ENCODE assay signal across 8 cellular contexts in genomic region chr1:160205242-160205973, GRCh38. TPM values are rescaled to one million over a fixed set of nuclear protein-coding genes. Genes with fewer than 3 reads are reported as not detected.
A peak's percentile ranks its signal among the peaks of the same experiment; 100 is the strongest.
DNase-seq lines count a peak whose midpoint lies in the region; ATAC-seq, FAIRE-seq and TF ChIP-seq lines count a peak whose summit lies in the region.

A gene with protein sequence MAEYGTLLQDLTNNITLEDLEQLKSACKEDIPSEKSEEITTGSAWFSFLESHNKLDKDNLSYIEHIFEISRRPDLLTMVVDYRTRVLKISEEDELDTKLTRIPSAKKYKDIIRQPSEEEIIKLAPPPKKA (plus strand): TSS chr1:160205384. CDS start chr1:160211545, 6,161 bp downstream.

- H3K4me1 ChIP-seq in endothelial cell of umbilical vein (ENCODE audit: control insufficient read depth, extremely low read depth, insufficient read depth, low read length): peaks cover 44% of the 10 kb centered on the region
- H3K4me1 ChIP-seq in mononuclear cell (ENCODE audit: insufficient read depth, low read length): peaks cover 32% of the 10 kb centered on the region

- H3K27ac ChIP-seq in endothelial cell of umbilical vein (ENCODE audit: insufficient read depth, low read depth, low read length): peak within 1 kb of the TSS; percentile 73

- H3K4me3 ChIP-seq in endothelial cell of umbilical vein (replicated peaks in 1 of 3; ENCODE audit: insufficient read depth in 1 of 3, low read depth in 1 of 3, low read length in 3 of 3) (peak within 1 kb of the TSS; percentile 55 to 81 (median 72)), mononuclear cell (ENCODE audit: low read length) (peak within 1 kb of the TSS; percentile 79)

- H3K36me3 ChIP-seq in endothelial cell of umbilical vein (ENCODE audit: control insufficient read depth in 2 of 2, extremely low read depth in 1 of 2, insufficient read depth in 2 of 2, low read length in 2 of 2): peaks cover 3% of the 10 kb centered on the region in 2 experiments

- H3K9me1 ChIP-seq in endothelial cell of umbilical vein (replicated peaks; ENCODE audit: control insufficient read depth, extremely low read depth, insufficient read depth, low read length): no peaks in the 10 kb centered on the region

- POLR2A ChIA-PET in endothelial cell of umbilical vein (lab: Charles Lee): no interaction called here

- ATAC-seq in HG02885 (IDR thresholded peaks at IDR 0.05; ENCODE audit: poor library complexity, unreplicated experiment): peak; percentile 64

- peak within 1 kb of the TSS; percentile 77 for H3K4me2 ChIP-seq in endothelial cell of umbilical vein (ENCODE audit: insufficient read depth, low read length)

- no peaks in the 10 kb centered on the region for H3K9me3 ChIP-seq in endothelial cell of umbilical vein (replicated peaks; ENCODE audit: control insufficient read depth, insufficient read depth, low read length)
- H3K9me3 ChIP-seq in mononuclear cell (ENCODE audit: low read depth, low read length): no peaks in the 10 kb centered on the region

- H3K27me3 ChIP-seq in endothelial cell of umbilical vein (ENCODE audit: control insufficient read depth in 2 of 2, insufficient read depth in 2 of 2, low read length in 2 of 2): no peaks in the 10 kb centered on the region
- no peaks in the 10 kb centered on the region for H3K27me3 ChIP-seq in mononuclear cell (ENCODE audit: insufficient read depth, low read length)

- no peaks in the 10 kb centered on the region for H4K20me1 ChIP-seq in endothelial cell of umbilical vein (replicated peaks; ENCODE audit: control insufficient read depth, extremely low read depth, insufficient read depth, low read length)

- peak within 1 kb of the TSS; percentile 91 for H3K9ac ChIP-seq in endothelial cell of umbilical vein (replicated peaks; ENCODE audit: extremely low read depth, insufficient read depth, low read length)

- no peak for TF ChIP-seq CTCF in endothelial cell of umbilical vein (IDR thresholded peaks at IDR 0.05; ENCODE audit: extremely low read depth in 1 of 2, insufficient read depth in 1 of 2, low read depth in 1 of 2, low read length in 2 of 2)

- peak; percentile 42 to 83 for DNase-seq in NCI-H187 (lab: John Stamatoyannopoulos, UW)
- no peak for DNase-seq in NCI-H187 treated with DMSO at 0.1 percent for 48 hours (lab: John Stamatoyannopoulos, UW)
- peak; percentile 36 for DNase-seq in NCI-H82 treated with DMSO at 0.1 percent for 48 hours (lab: John Stamatoyannopoulos, UW; ENCODE audit: unreplicated experiment)
- peak; percentile 85 for DNase-seq in activated CD8-positive, alpha-beta memory T cell treated with anti-CD3 and anti-CD28 coated beads, Interleukin-2, amount 50 U/mL, for 48 hours
- peak; percentile 54 for DNase-seq in endothelial cell of umbilical vein (ENCODE audit: low read depth, low spot score)
- peak; percentile 40 for DNase-seq in stimulated activated CD8-positive, alpha-beta memory T cell treated with anti-CD3 and anti-CD28 coated beads, Interleukin-2, amount 100 ng/mL, for 1 hour (ENCODE audit: low read depth in 2 of 2)

- H3K79me2 ChIP-seq in endothelial cell of umbilical vein (ENCODE audit: control insufficient read depth, insufficient read depth, low read length): peaks cover 49% of the 10 kb centered on the region

- H2AFZ ChIP-seq in endothelial cell of umbilical vein (ENCODE audit: low read depth, low read length): peak within 1 kb of the TSS; percentile 55

- BruUV-seq in endothelial cell of umbilical vein (replicated peaks; lab: Mats Ljungman, UMichigan): no TSS peak

- intact Hi-C loops in endothelial cell of umbilical vein (cut with micrococcal nuclease): loop anchor here (5.0 kb wide), 1 partner anchor 137 kb away; the partner anchor contains the start of genes COPA and NCSTN

- FAIRE-seq in endothelial cell of umbilical vein (lab: Jason Lieb, UNC): no peak

- dilution Hi-C loops in endothelial cell of umbilical vein (cut with MboI; ENCODE audit: extremely low pct_ligation_motif_present, low sequenced_read_pairs): no loop called here

- CTCF ChIA-PET in endothelial cell of umbilical vein (lab: Charles Lee): interaction anchor here (1.1 to 13.4 kb wide), 6 partner anchors 8 to 87 kb away, joined by 3 to 183 read pairs (median 16); no protein-coding TSS in a partner anchor

- TF ChIP-seq POLR2A in endothelial cell of umbilical vein (IDR thresholded peaks at IDR 0.05; ENCODE audit: low read depth, low read length): no peak

TF ChIP-seq in endothelial cell of umbilical vein, 7 proteins besides CTCF, POLR2A, EP300 and RAD21:
- TF ChIP-seq POLR2AphosphoS5 (IDR thresholded peaks at IDR 0.05; ENCODE audit: insufficient read depth, low read depth, low read length) (peak; percentile 80), GATA2 (IDR thresholded peaks at IDR 0.05; ENCODE audit: insufficient read depth, insufficient read length, low read depth, low read length) (no peak)

RNA-seq across cellular contexts. Expression of the gene that starts here (rescaled TPM):
- 250 and 270 TPM in 2 replicates for total RNA-seq in endothelial cell of umbilical vein
- polyA plus RNA-seq in endothelial cell of umbilical vein: 304 and 336 TPM in 2 replicates
- polyA plus RNA-seq in endothelial cell of umbilical vein (2011; cell fraction: cytosol; rRNA removed): 558 and 641 TPM in 2 replicates
- polyA plus RNA-seq in endothelial cell of umbilical vein (2011; cell fraction: nucleus; rRNA removed): 219 and 231 TPM in 2 replicates
- polyA plus RNA-seq in endothelial cell of umbilical vein (2012): 244 and 310 TPM in 2 replicates
- polyA minus RNA-seq in endothelial cell of umbilical vein: 252 and 361 TPM in 2 replicates
- polyA minus RNA-seq in endothelial cell of umbilical vein (2011; cell fraction: cytosol; rRNA and poly(A)+ RNA removed): 30.9 TPM
- 35.7 and 58.7 TPM in 2 replicates for polyA minus RNA-seq in endothelial cell of umbilical vein (2011; cell fraction: nucleus; rRNA and poly(A)+ RNA removed)
- 40.9 TPM for total RNA-seq in mononuclear cell
